Comparison of ENCODE assay signal across 9 cellular contexts in genomic region chr17:16407911-16408588, GRCh38. TPM values are rescaled to one million over a fixed set of nuclear protein-coding genes. Genes with fewer than 3 reads are reported as not detected.
DNase-seq lines count a peak whose midpoint lies in the region; ATAC-seq, FAIRE-seq and TF ChIP-seq lines count a peak whose summit lies in the region.
"Had no signal": no experiment of that assay in that cellular context is flagged by ENCODE, and none has a peak within 500 bp of the region (broad histone marks: within the 10 kb centered on the region; RNA-seq: fewer than 3 reads in every experiment).

No MANE protein-coding gene starts in this region.

- H3K9me3 Mint-ChIP-seq in neural crest cell = no peaks in the 10 kb centered on the region

- DNase-seq in SK-N-DZ (ENCODE audit: low spot score) (peak; percentile 58), fibroblast of the aortic adventitia (ENCODE audit: low read depth) (peak; percentile 62), neural crest cell (ENCODE audit: low read depth, low spot score) (no peak), H54 (ENCODE audit: insufficient read length, low spot score) (no peak)
- no peak for DNase-seq in activated naive CD4-positive, alpha-beta T cell (lab: John Stamatoyannopoulos, UW)

- H3K4me1 ChIP-seq in ES-I3 (ENCODE audit: insufficient read depth, low read length) = 0 out of 2 replicates have a peak, but pooled peaks cover 5% of the 10 kb centered on the region
- H3K4me1 ChIP-seq: SJSA1 had no signal

- FAIRE-seq in H54 (lab: Jason Lieb, UNC) = no peak

- H3K36me3 Mint-ChIP-seq in neural crest cell (ENCODE audit: low read depth) = no peaks in the 10 kb centered on the region

- no peaks in the 10 kb centered on the region for H3K27me3 Mint-ChIP-seq in neural crest cell (ENCODE audit: low read depth)

- H3K4me1 Mint-ChIP-seq in neural crest cell = peaks cover 5% of the 10 kb centered on the region

- TF ChIP-seq CTCF in fibroblast of the aortic adventitia (IDR thresholded peaks at IDR 0.05; ENCODE audit: insufficient read depth, low read length) = no peak
- no peak for TF ChIP-seq CTCF in neural crest cell (conservative IDR thresholded peaks at IDR 0.05)

- TF ChIP-seq POLR2A in H54 (IDR thresholded peaks at IDR 0.05; ENCODE audit: low read depth, low read length) = no peak

- H3K36me3 ChIP-seq in ES-I3 (ENCODE audit: insufficient read depth, low read length) = no peaks in the 10 kb centered on the region
- H3K36me3 ChIP-seq: SJSA1 had no signal

- no peaks in the 10 kb centered on the region for H3K9me3 ChIP-seq in ES-I3 (ENCODE audit: control insufficient read depth, insufficient read depth, low read length)
- H3K9me3 ChIP-seq: SJSA1 had no signal

- ATAC-seq in GM19463 (IDR thresholded peaks at IDR 0.05; ENCODE audit: unreplicated experiment) (peak; percentile 84), HG03520 (IDR thresholded peaks at IDR 0.05; ENCODE audit: unreplicated experiment) (peak; percentile 73)

- no peak overlapping the region for H3K4me3 ChIP-seq in fibroblast of the aortic adventitia (ENCODE audit: low read depth, low read length)
- H3K4me3 ChIP-seq: SJSA1 had no signal

- peak overlapping the region; percentile 72 for H3K4me3 Mint-ChIP-seq in neural crest cell

- peak overlapping the region; percentile 31 for H3K9ac ChIP-seq in ES-I3 (ENCODE audit: low read depth, low read length)

- H3K27ac Mint-ChIP-seq in neural crest cell (ENCODE audit: unreplicated experiment) = no peak overlapping the region

RNA-seq across cellular contexts. Expression of gene TRPV2, which starts 7.3 kb away (rescaled TPM):
- 1.1 and 2.8 TPM in 2 replicates for polyA plus RNA-seq in SK-N-DZ (2014; cell fraction: cytosol; rRNA removed)
- polyA plus RNA-seq in SK-N-DZ (2014; cell fraction: nucleus; rRNA removed) = 1.2 and 2.4 TPM in 2 replicates
- total RNA-seq in fibroblast of the aortic adventitia (ENCODE audit: low replicate concordance) (5.3 and 45.3 TPM in 2 replicates), neural crest cell (0.98 and 1.3 TPM in 2 replicates)

RNA-seq across cellular contexts. Expression of gene UBB, which starts 27.2 kb away (rescaled TPM):
- 3,108 and 3,290 TPM in 2 replicates for polyA plus RNA-seq in SK-N-DZ (2014; cell fraction: cytosol; rRNA removed)
- polyA plus RNA-seq in SK-N-DZ (2014; cell fraction: nucleus; rRNA removed) = 1,029 and 1,296 TPM in 2 replicates
- total RNA-seq in fibroblast of the aortic adventitia (ENCODE audit: low replicate concordance) (773 and 1,074 TPM in 2 replicates), neural crest cell (2,058 and 2,177 TPM in 2 replicates)

RNA-seq across cellular contexts. Expression of gene CENPV, which starts 54.8 kb away (rescaled TPM):
- polyA plus RNA-seq in SK-N-DZ (2014; cell fraction: cytosol; rRNA removed) = 513 and 529 TPM in 2 replicates
- 525 and 587 TPM in 2 replicates for polyA plus RNA-seq in SK-N-DZ (2014; cell fraction: nucleus; rRNA removed)
- total RNA-seq in fibroblast of the aortic adventitia (ENCODE audit: low replicate concordance) = 10.2 and 20.1 TPM in 2 replicates
- 488 and 489 TPM in 2 replicates for total RNA-seq in neural crest cell

Comparison
In these comparisons a context has a peak if more than half of its experiments do, and no peak if none do; other contexts are left out.
1. DNase-seq: peak in SK-N-DZ (single experiment) and fibroblast of the aortic adventitia (single experiment); none in neural crest cell (single experiment), H54 (single experiment) and activated naive CD4-positive, alpha-beta T cell (0 of 4).
2. RNA of gene CENPV, which starts 54.8 kb away (total RNA-seq): 488 to 489 TPM in neural crest cell; 10.2 to 20.1 TPM in fibroblast of the aortic adventitia; every median in the first group is over 10 times any median in the second.